ENCODE assay signal across 8 cellular contexts in the genomic region with DNA sequence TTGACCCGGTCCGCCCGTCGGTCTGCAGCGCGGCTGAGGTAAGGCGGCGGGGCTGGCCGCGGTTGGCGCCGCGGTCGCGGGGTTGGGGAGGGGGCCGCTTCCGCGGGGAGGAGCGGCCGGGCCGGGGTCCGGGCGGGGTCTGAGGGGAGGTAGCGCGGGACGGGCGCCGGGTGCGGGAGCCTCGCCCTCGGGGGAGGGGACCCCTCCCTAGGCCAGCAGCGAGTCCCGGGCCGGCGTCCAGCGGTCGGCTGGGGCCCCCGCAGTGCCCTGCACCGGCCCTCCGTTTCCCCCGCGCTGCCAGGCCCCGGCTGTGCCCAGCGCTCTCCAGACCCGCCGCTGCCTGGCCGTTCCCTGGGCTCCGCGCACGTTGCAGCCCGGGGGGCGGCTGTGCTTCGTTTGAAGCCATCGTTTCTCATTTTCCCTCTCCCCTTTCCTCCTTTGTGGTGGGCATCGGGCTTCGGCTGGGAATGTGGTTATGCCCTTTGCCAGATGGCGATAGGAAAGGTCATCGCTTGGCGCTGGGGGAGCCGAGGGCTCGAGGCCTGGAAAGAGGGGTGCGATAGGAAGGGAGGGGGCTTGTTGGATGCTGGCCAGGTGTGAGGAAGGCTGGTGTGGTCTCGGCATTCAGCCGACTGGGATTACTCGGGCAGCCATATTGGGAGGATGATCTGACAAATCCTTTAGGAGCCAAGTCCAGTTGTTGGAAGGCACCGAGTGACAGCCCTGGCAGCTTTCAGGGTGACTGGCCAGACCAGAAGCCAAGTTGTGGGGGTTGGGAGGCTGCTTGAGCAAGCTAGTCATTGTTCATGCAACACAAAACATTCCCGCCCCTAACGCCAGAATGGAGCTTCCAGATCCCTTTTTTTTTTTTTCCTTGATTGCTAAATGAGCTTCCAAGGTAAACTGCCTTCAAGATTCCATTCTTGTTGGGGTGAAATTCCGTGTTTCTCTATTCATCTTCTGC. TPM values are rescaled to one million over a fixed set of nuclear protein-coding genes. Genes with fewer than 3 reads are reported as not detected.
DNase-seq lines count a peak whose midpoint lies in the region; ATAC-seq and TF ChIP-seq lines count a peak whose summit lies in the region.

No MANE protein-coding gene starts in this region.

- no peaks in the 10 kb centered on the region for H3K27me3 ChIP-seq in foreskin keratinocyte
- H3K27me3 ChIP-seq in naive thymus-derived CD4-positive, alpha-beta T cell (ENCODE audit: control insufficient read depth in 2 of 2, insufficient read depth in 2 of 2, low read length in 2 of 2) = peaks cover 0 to 4% of the 10 kb centered on the region in 2 donors
- no peaks in the 10 kb centered on the region for H3K27me3 ChIP-seq in upper lobe of right lung

- intact Hi-C loops in activated naive CD4-positive, alpha-beta T cell treated with anti-CD3 and anti-CD28 coated beads for 36 hours (cut with micrococcal nuclease) = loop anchor here (1.0 kb wide), 2 partner anchors 127 to 217 kb away; no protein-coding TSS in a partner anchor
- intact Hi-C loops in naive thymus-derived CD4-positive, alpha-beta T cell (cut with micrococcal nuclease) = loop anchor here (1.0 to 10.0 kb wide), 9 partner anchors 74 to 284 kb away; partner anchors contain the start of genes DFFA (in 1 of the 2), LZIC (in 1 of the 2), NMNAT1 (in 1 of the 2) and PEX14 (in 1 of the 2)
- intact Hi-C loops in upper lobe of right lung (cut with DNase I) = loop anchor here (10.0 kb wide), 1 partner anchor 124 kb away; no protein-coding TSS in a partner anchor

- H3K27ac Mint-ChIP-seq in activated naive CD4-positive, alpha-beta T cell treated with anti-CD3 and anti-CD28 coated beads for 36 hours = peak overlapping the region; percentile 41
- peak overlapping the region; percentile 1 to 82 (median 55) for H3K27ac Mint-ChIP-seq in naive thymus-derived CD4-positive, alpha-beta T cell

- H3K27me3 Mint-ChIP-seq in activated naive CD4-positive, alpha-beta T cell treated with anti-CD3 and anti-CD28 coated beads for 36 hours (ENCODE audit: low read depth) = no peaks in the 10 kb centered on the region
- peaks cover 0 to 8% (median 0%) of the 10 kb centered on the region in 5 donors for H3K27me3 Mint-ChIP-seq in naive thymus-derived CD4-positive, alpha-beta T cell

- H3K4me3 ChIP-seq in naive thymus-derived CD4-positive, alpha-beta T cell (ENCODE audit: low read length) = peak overlapping the region; percentile 49
- peak overlapping the region; percentile 90 for H3K4me3 ChIP-seq in upper lobe of right lung

- TF ChIP-seq CTCF in foreskin keratinocyte (conservative IDR thresholded peaks at IDR 0.05) (no peak), upper lobe of right lung (IDR thresholded peaks at IDR 0.05) (no peak)

- H3K4me1 ChIP-seq in foreskin keratinocyte = peaks cover 23% of the 10 kb centered on the region
- H3K4me1 ChIP-seq in naive thymus-derived CD4-positive, alpha-beta T cell (ENCODE audit: control insufficient read depth in 2 of 2, insufficient read depth in 2 of 2, low read length in 2 of 2) = peaks cover 5 to 15% of the 10 kb centered on the region in 2 donors
- H3K4me1 ChIP-seq in upper lobe of right lung = peaks cover 32% of the 10 kb centered on the region

- peak overlapping the region; percentile 81 for H3K27ac ChIP-seq in foreskin keratinocyte
- peak overlapping the region; percentile 75 for H3K27ac ChIP-seq in naive thymus-derived CD4-positive, alpha-beta T cell (ENCODE audit: low read depth, low read length)
- H3K27ac ChIP-seq in upper lobe of right lung = peak overlapping the region; percentile 98

- DNase-seq in NCI-H524 (lab: John Stamatoyannopoulos, UW) (peak; percentile 43 to 78), NCI-H524 treated with DMSO at 0.1 percent for 48 hours (lab: John Stamatoyannopoulos, UW) (no peak), NCI-H69 (lab: John Stamatoyannopoulos, UW) (peak; percentile 58), foreskin keratinocyte (peak; percentile 50 to 73), upper lobe of right lung (peak; percentile 89)
- DNase-seq in activated naive CD4-positive, alpha-beta T cell treated with anti-CD3 and anti-CD28 coated beads for 36 hours = peak; percentile 57
- DNase-seq in naive thymus-derived CD4-positive, alpha-beta T cell = peak in 3 of 9 donors; percentile 7 to 21 (median 11)

- ATAC-seq in HG03039 (IDR thresholded peaks at IDR 0.05; ENCODE audit: unreplicated experiment) (peak; percentile 12), foreskin keratinocyte (peak; percentile 4), upper lobe of right lung (peak; percentile 55)
- no peak for ATAC-seq in naive thymus-derived CD4-positive, alpha-beta T cell

- no peaks in the 10 kb centered on the region for H3K36me3 ChIP-seq in naive thymus-derived CD4-positive, alpha-beta T cell (ENCODE audit: control insufficient read depth in 2 of 3, insufficient read depth in 3 of 3, low read length in 3 of 3)
- H3K36me3 ChIP-seq in upper lobe of right lung = no peaks in the 10 kb centered on the region

- no peaks in the 10 kb centered on the region for H3K9me3 ChIP-seq in naive thymus-derived CD4-positive, alpha-beta T cell (ENCODE audit: control insufficient read depth in 2 of 3, low read length in 3 of 3)
- H3K9me3 ChIP-seq in upper lobe of right lung = no peaks in the 10 kb centered on the region

- H3K4me3 Mint-ChIP-seq in activated naive CD4-positive, alpha-beta T cell treated with anti-CD3 and anti-CD28 coated beads for 36 hours = peak overlapping the region; percentile 72
- H3K4me3 Mint-ChIP-seq in naive thymus-derived CD4-positive, alpha-beta T cell = peak overlapping the region; percentile 59 to 90 (median 75)

- H3K9me3 Mint-ChIP-seq in activated naive CD4-positive, alpha-beta T cell treated with anti-CD3 and anti-CD28 coated beads for 36 hours = no peaks in the 10 kb centered on the region
- H3K9me3 Mint-ChIP-seq in naive thymus-derived CD4-positive, alpha-beta T cell = no peaks in the 10 kb centered on the region

- peaks cover 36% of the 10 kb centered on the region for H3K4me1 Mint-ChIP-seq in activated naive CD4-positive, alpha-beta T cell treated with anti-CD3 and anti-CD28 coated beads for 36 hours (ENCODE audit: low read depth)
- peaks cover 14 to 46% (median 29%) of the 10 kb centered on the region in 7 donors for H3K4me1 Mint-ChIP-seq in naive thymus-derived CD4-positive, alpha-beta T cell

- CTCF ChIA-PET in activated naive CD4-positive, alpha-beta T cell treated with anti-CD3 and anti-CD28 coated beads for 36 hours (lab: Charles Lee) = interaction anchor here (0.7 to 2.8 kb wide), 23 partner anchors 11 to 205 kb away, joined by 3 to 30 read pairs (median 5); no protein-coding TSS in a partner anchor
- CTCF ChIA-PET in naive thymus-derived CD4-positive, alpha-beta T cell (lab: Charles Lee) = interaction anchor here (0.7 to 2.6 kb wide), 7 partner anchors 10 to 219 kb away, joined by 3 to 26 read pairs (median 3); partner anchors contain the start of gene CENPS

- H3K36me3 Mint-ChIP-seq in activated naive CD4-positive, alpha-beta T cell treated with anti-CD3 and anti-CD28 coated beads for 36 hours (ENCODE audit: low read depth) = no peaks in the 10 kb centered on the region
- no peaks in the 10 kb centered on the region for H3K36me3 Mint-ChIP-seq in naive thymus-derived CD4-positive, alpha-beta T cell

- POLR2A ChIA-PET in naive thymus-derived CD4-positive, alpha-beta T cell (lab: Charles Lee) = interaction anchor here (0.6 to 1.4 kb wide), 3 partner anchors 219 to 1335 kb away, joined by 3 to 10 read pairs (median 3); partner anchors contain the start of gene CENPS

RNA-seq across cellular contexts. Expression of gene KIF1B, which starts 0.8 kb away (rescaled TPM):
- 1 to 10 TPM; 6.1 to 6.2 TPM for total RNA-seq in activated naive CD4-positive, alpha-beta T cell treated with anti-CD3 and anti-CD28 coated beads for 36 hours
- total RNA-seq in foreskin keratinocyte = 24.9 and 26.2 TPM in 2 replicates
- 4.5 and 4.9 TPM in 2 replicates for polyA plus RNA-seq in foreskin keratinocyte
- 10 to 100 TPM; 10.4 to 21.6 (median 13.4) TPM for total RNA-seq in naive thymus-derived CD4-positive, alpha-beta T cell
- 1 to 10 TPM; 1.8 to 2.1 TPM for polyA plus RNA-seq in naive thymus-derived CD4-positive, alpha-beta T cell
- total RNA-seq in upper lobe of right lung = 35.5 TPM
